In the genomic region with DNA sequence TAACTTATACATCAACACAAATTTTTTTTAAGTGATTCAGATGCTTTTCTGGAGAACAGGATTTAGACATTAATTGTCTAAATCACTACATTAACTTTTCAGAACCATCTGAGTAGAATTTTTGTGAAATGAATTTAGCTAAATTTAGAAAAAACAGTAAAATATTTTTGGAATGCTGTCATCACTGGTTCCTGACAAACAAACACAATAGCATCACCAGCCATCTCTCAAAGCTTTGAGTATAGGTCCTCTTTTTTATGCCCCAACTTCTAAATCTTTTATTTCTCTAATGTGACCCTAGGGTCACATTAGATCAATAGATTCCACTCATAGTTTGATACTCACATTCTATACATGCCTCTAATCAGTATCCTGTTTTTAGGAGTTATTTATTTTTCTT, we compare ENCODE assay signal across 17 cellular contexts.
DNase-seq lines count a peak whose midpoint lies in the region; ATAC-seq, FAIRE-seq and TF ChIP-seq lines count a peak whose summit lies in the region.
"Had no signal": no experiment of that assay in that cellular context is flagged by ENCODE, and none has a peak within 500 bp of the region (broad histone marks: within the 10 kb centered on the region; RNA-seq: fewer than 3 reads in every experiment).

No MANE protein-coding gene starts in this region.

- H3K4me3 Mint-ChIP-seq in HFFc6 (peak overlapping the region; percentile 24; the same call in 1 of the 2 replicates), astrocyte (ENCODE audit: unreplicated experiment) (no peak overlapping the region)
- no peak overlapping the region for H3K4me3 Mint-ChIP-seq in stimulated activated naive B cell treated with anti-CD40 and anti-IgM and Interleukin-4, amounts not matched to agents 10 μg/mL and 1 μg/mL and 100 μg/mL, for 72 hours

- H3K27ac ChIP-seq in astrocyte (ENCODE audit: low read depth, low read length) (no peak overlapping the region), upper lobe of left lung (no peak overlapping the region), PC-9 (no peak overlapping the region)

- TF ChIP-seq EP300 in upper lobe of left lung (IDR thresholded peaks at IDR 0.05) = no peak

- intact Hi-C loops in mucosa of descending colon (cut with DNase I, micrococcal nuclease) (no loop called here), PC-9 (cut with micrococcal nuclease; ENCODE audit: unreplicated experiment) (no loop called here)

- H3K27me3 Mint-ChIP-seq in HFFc6 (ENCODE audit: insufficient read depth) = peaks cover 3% of the 10 kb centered on the region; the same call in 1 of the 2 replicates
- H3K27me3 Mint-ChIP-seq in astrocyte (ENCODE audit: low read depth, unreplicated experiment) = no peaks in the 10 kb centered on the region
- no peaks in the 10 kb centered on the region for H3K27me3 Mint-ChIP-seq in stimulated activated naive B cell treated with anti-CD40 and anti-IgM and Interleukin-4, amounts not matched to agents 10 μg/mL and 1 μg/mL and 100 μg/mL, for 72 hours

- CTCF ChIA-PET in PC-9 (lab: Charles Lee) = interaction anchor here (0.5 kb wide), 1 partner anchor 665 kb away, joined by 3 read pairs; no protein-coding TSS in a partner anchor

- ATAC-seq in upper lobe of left lung (ENCODE audit: low FRiP score in 2 of 2) (no peak), mucosa of descending colon (no peak)
- ATAC-seq in stimulated activated naive B cell treated with anti-CD40 and anti-IgM and Interleukin-4, amounts not matched to agents 10 μg/mL and 1 μg/mL and 100 μg/mL, for 72 hours (replicated peaks) = no peak

- H3K4me1 Mint-ChIP-seq in HFFc6 (ENCODE audit: low read depth) (peaks cover 57% of the 10 kb centered on the region), astrocyte (ENCODE audit: low read depth, unreplicated experiment) (peaks cover 4% of the 10 kb centered on the region)
- no peaks in the 10 kb centered on the region for H3K4me1 Mint-ChIP-seq in stimulated activated naive B cell treated with anti-CD40 and anti-IgM and Interleukin-4, amounts not matched to agents 10 μg/mL and 1 μg/mL and 100 μg/mL, for 72 hours

- FAIRE-seq in astrocyte (lab: Jason Lieb, UNC) = peak; percentile 49
- FAIRE-seq: A204.1 had no signal

- H2AFZ ChIP-seq in astrocyte (ENCODE audit: low read depth, low read length) = no peak overlapping the region
- no peak overlapping the region for H2AFZ ChIP-seq in PC-9

- no TSS peak for BruUV-seq in PC-9 (replicated peaks; lab: Mats Ljungman, UMichigan)

- H3K36me3 ChIP-seq in astrocyte (ENCODE audit: insufficient read depth, low read length) = no peaks in the 10 kb centered on the region
- no peaks in the 10 kb centered on the region for H3K36me3 ChIP-seq in upper lobe of left lung
- no peaks in the 10 kb centered on the region for H3K36me3 ChIP-seq in mucosa of descending colon (ENCODE audit: low read depth)
- no peaks in the 10 kb centered on the region for H3K36me3 ChIP-seq in PC-9 (ENCODE audit: low read depth)

- no peak overlapping the region for H3K4me3 ChIP-seq in AG10803 (ENCODE audit: low read length)
- H3K4me3 ChIP-seq in astrocyte (ENCODE audit: insufficient read depth, low read depth, low read length) = no peak overlapping the region
- H3K4me3 ChIP-seq in upper lobe of left lung = no peak overlapping the region
- no peak overlapping the region for H3K4me3 ChIP-seq in mucosa of descending colon
- no peak overlapping the region for H3K4me3 ChIP-seq in PC-9

- H3K9me3 Mint-ChIP-seq in HFFc6 (no peaks in the 10 kb centered on the region; the same call in none of the 2 replicates), astrocyte (ENCODE audit: unreplicated experiment) (no peaks in the 10 kb centered on the region)
- H3K9me3 Mint-ChIP-seq in stimulated activated naive B cell treated with anti-CD40 and anti-IgM and Interleukin-4, amounts not matched to agents 10 μg/mL and 1 μg/mL and 100 μg/mL, for 72 hours = peaks cover 1 to 4% of the 10 kb centered on the region in 2 donors

- H3K36me3 Mint-ChIP-seq in HFFc6 (ENCODE audit: low read depth) (peaks cover 60% of the 10 kb centered on the region), astrocyte (ENCODE audit: low read depth, unreplicated experiment) (peaks cover 4% of the 10 kb centered on the region)
- H3K36me3 Mint-ChIP-seq in stimulated activated naive B cell treated with anti-CD40 and anti-IgM and Interleukin-4, amounts not matched to agents 10 μg/mL and 1 μg/mL and 100 μg/mL, for 72 hours = no peaks in the 10 kb centered on the region

- peaks cover 17% of the 10 kb centered on the region for H3K79me2 ChIP-seq in astrocyte (ENCODE audit: insufficient read depth, low read length)
- H3K79me2 ChIP-seq in PC-9 (ENCODE audit: low read depth) = no peaks in the 10 kb centered on the region

- H3K27me3 ChIP-seq in astrocyte (ENCODE audit: insufficient read depth, low read length) = no peaks in the 10 kb centered on the region
- no peaks in the 10 kb centered on the region for H3K27me3 ChIP-seq in upper lobe of left lung
- H3K27me3 ChIP-seq in PC-9 (ENCODE audit: insufficient read depth, low read depth) = no peaks in the 10 kb centered on the region

- no peaks in the 10 kb centered on the region for H3K9me2 ChIP-seq in PC-9 (ENCODE audit: insufficient read depth)

- H3K4me1 ChIP-seq in astrocyte (ENCODE audit: insufficient read depth, low read length) (no peaks in the 10 kb centered on the region), upper lobe of left lung (no peaks in the 10 kb centered on the region), mucosa of descending colon (ENCODE audit: low read depth) (no peaks in the 10 kb centered on the region), PC-9 (replicated peaks; ENCODE audit: insufficient read depth) (no peaks in the 10 kb centered on the region)
- H3K4me1 ChIP-seq: Caco-2 had no signal

- DNase-seq in AG10803 (ENCODE audit: low read depth) = peak; percentile 65
- DNase-seq in HFFc6 = peak; percentile 35
- peak; percentile 5 for DNase-seq in astrocyte (ENCODE audit: low read depth)
- DNase-seq in hepatic stellate cell (ENCODE audit: low spot score) = peak; percentile 4
- no peak for DNase-seq in upper lobe of left lung
- DNase-seq in stimulated activated naive B cell treated with anti-CD40 and anti-IgM and Interleukin-4, amounts not matched to agents 10 μg/mL and 1 μg/mL and 100 μg/mL, for 72 hours = no peak
- no peak for DNase-seq in mucosa of descending colon
- DNase-seq in PC-9 = no peak
- DNase-seq: Caco-2, DMS153, Karpas-422, NCI-H1417, NCI-H187 treated with DMSO at 0.1 percent for 48 hours, NCI-H345, NCI-H69, SIG-M5 had no signal

- H3K27ac Mint-ChIP-seq in HFFc6 (peak overlapping the region; percentile 60; the same call in 1 of the 2 replicates), astrocyte (ENCODE audit: unreplicated experiment) (no peak overlapping the region)
- no peak overlapping the region for H3K27ac Mint-ChIP-seq in stimulated activated naive B cell treated with anti-CD40 and anti-IgM and Interleukin-4, amounts not matched to agents 10 μg/mL and 1 μg/mL and 100 μg/mL, for 72 hours

- POLR2A ChIA-PET in PC-9 (lab: Charles Lee; ENCODE audit: unreplicated experiment) = interaction anchor here (0.6 kb wide), 1 partner anchor 1542 kb away, joined by 5 read pairs; no protein-coding TSS in a partner anchor

- no peaks in the 10 kb centered on the region for H3K9me3 ChIP-seq in astrocyte (ENCODE audit: insufficient read depth, low read depth, low read length)
- no peaks in the 10 kb centered on the region for H3K9me3 ChIP-seq in upper lobe of left lung
- no peaks in the 10 kb centered on the region for H3K9me3 ChIP-seq in mucosa of descending colon
- H3K9me3 ChIP-seq in PC-9 (ENCODE audit: insufficient read depth, low read depth) = no peaks in the 10 kb centered on the region
- H3K9me3 ChIP-seq: Caco-2 had no signal

- TF ChIP-seq CTCF in AG10803 (conservative IDR thresholded peaks at IDR 0.05; ENCODE audit: low read length) (no peak), HFFc6 (IDR thresholded peaks at IDR 0.05) (no peak), astrocyte (IDR thresholded peaks at IDR 0.05; ENCODE audit: insufficient read depth, low read depth, low read length) (no peak), upper lobe of left lung (IDR thresholded peaks at IDR 0.05) (no peak), mucosa of descending colon (IDR thresholded peaks at IDR 0.05) (no peak), PC-9 (conservative IDR thresholded peaks at IDR 0.05) (no peak)

- no peaks in the 10 kb centered on the region for H4K20me1 ChIP-seq in astrocyte (ENCODE audit: insufficient read depth, low read length)
- H4K20me1 ChIP-seq in PC-9 (ENCODE audit: insufficient read depth) = no peaks in the 10 kb centered on the region

- no peak for TF ChIP-seq POLR2A in upper lobe of left lung (IDR thresholded peaks at IDR 0.05)

- no peaks in the 10 kb centered on the region for H3F3A ChIP-seq in PC-9 (ENCODE audit: insufficient read depth, low read depth)

- no peak overlapping the region for H3K4me2 ChIP-seq in astrocyte (ENCODE audit: low read length)
- no peak overlapping the region for H3K4me2 ChIP-seq in PC-9

- no peak overlapping the region for H3K9ac ChIP-seq in astrocyte (ENCODE audit: low read length)

Comparison
In these comparisons a context has a peak if more than half of its experiments do, and no peak if none do; other contexts are left out.
1. DNase-seq: peak in AG10803 (single experiment), HFFc6 (single experiment), astrocyte (single experiment) and hepatic stellate cell (single experiment); none in upper lobe of left lung (0 of 2), stimulated activated naive B cell treated with anti-CD40 and anti-IgM and Interleukin-4, amounts not matched to agents 10 μg/mL and 1 μg/mL and 100 μg/mL, for 72 hours (single experiment), mucosa of descending colon (0 of 3) and PC-9 (0 of 2).